ENCODE assay signal across 8 cellular contexts in genomic region chr3:42547401-42547945, GRCh38. TPM values are rescaled to one million over a fixed set of nuclear protein-coding genes. Genes with fewer than 3 reads are reported as not detected.
DNase-seq lines count a peak whose midpoint lies in the region; ATAC-seq, FAIRE-seq and TF ChIP-seq lines count a peak whose summit lies in the region.

No MANE protein-coding gene starts in this region.

- no peak overlapping the region for H3K9ac ChIP-seq in MM.1S (ENCODE audit: low read length)

- no peaks in the 10 kb centered on the region for H3K36me3 ChIP-seq in MM.1S (replicated peaks; ENCODE audit: insufficient read depth, low read length)

- ATAC-seq in A549: peak; percentile 78 to 90; a peak in 5 of 6 replicates
- ATAC-seq in GM18861 (IDR thresholded peaks at IDR 0.05; ENCODE audit: unreplicated experiment): no peak

- TF ChIP-seq POLR2A in A549 (IDR thresholded peaks at IDR 0.05; ENCODE audit: low read length) (no peak), GM12891 (IDR thresholded peaks at IDR 0.05; ENCODE audit: low read depth, low read length) (no peak)

- WGBS in A549 (ENCODE audit: missing lambda C conversion rate): 31% methylated on average over 7 of the region's 7 CpGs

- H4K20me1 ChIP-seq in MM.1S (ENCODE audit: insufficient read depth, low read length): no peaks in the 10 kb centered on the region

- no peak for TF ChIP-seq EP300 in A549 (IDR thresholded peaks at IDR 0.05)

- H3K9me2 ChIP-seq in MM.1S (replicated peaks; ENCODE audit: insufficient read depth, low read length): no peaks in the 10 kb centered on the region

- in situ Hi-C loops in T47D (cut with HindIII; ENCODE audit: low pct_unique_long_range_greater_than_20kb, low sequenced_read_pairs): no loop called here

- no peaks in the 10 kb centered on the region for H3K9me3 ChIP-seq in A549
- H3K9me3 ChIP-seq in MM.1S (replicated peaks; ENCODE audit: insufficient read depth, low read length): no peaks in the 10 kb centered on the region

- H2AFZ ChIP-seq in MM.1S (ENCODE audit: low read length): no peak overlapping the region

- FAIRE-seq in A549 (lab: Jason Lieb, UNC) (no peak), GM12891 (lab: Jason Lieb, UNC) (peak; percentile 76)

- peaks cover 13% of the 10 kb centered on the region; the same call in 2 of the 3 replicates for H3K4me1 ChIP-seq in A549
- H3K4me1 ChIP-seq in MM.1S (ENCODE audit: low read length): no peaks in the 10 kb centered on the region

- H3K79me2 ChIP-seq in MM.1S (ENCODE audit: low read length): no peaks in the 10 kb centered on the region

- POLR2A ChIA-PET in A549 (lab: Yijun Ruan, JAX): no interaction called here

- TF ChIP-seq CTCF in A549 (IDR thresholded peaks at IDR 0.05) (peak; percentile 77), MM.1S (IDR thresholded peaks at IDR 0.05; ENCODE audit: low read length) (peak; percentile 98), WI38 (IDR thresholded peaks at IDR 0.05; ENCODE audit: low read depth, low read length) (peak; percentile 93)

- H3K4me2 ChIP-seq in A549: no peak overlapping the region
- H3K4me2 ChIP-seq in MM.1S (ENCODE audit: low read depth, low read length): no peak overlapping the region

- peak; percentile 27 to 38; a peak in 3 of 5 replicates for TF ChIP-seq RAD21 in A549 (conservative IDR thresholded peaks at IDR 0.05 in 1 of 2, IDR thresholded peaks at IDR 0.05 in 1 of 2)

- H3K27me3 ChIP-seq in MM.1S (replicated peaks; ENCODE audit: insufficient read depth, low read length): no peaks in the 10 kb centered on the region

- no peaks in the 10 kb centered on the region for H3F3A ChIP-seq in MM.1S (ENCODE audit: insufficient read depth, low read length)

- H3K4me3 ChIP-seq in A549 (no peak overlapping the region), MM.1S (ENCODE audit: low read length) (no peak overlapping the region), WI38 (ENCODE audit: low read depth, low read length) (no peak overlapping the region)

- CTCF ChIA-PET in A549 (lab: Yijun Ruan, JAX): interaction anchor here (0.7 to 6.4 kb wide), 20 partner anchors 9 to 318 kb away, joined by 3 to 32 read pairs (median 4); no protein-coding TSS in a partner anchor

- peak overlapping the region in 1 of 2 experiments; percentile 25; a peak in 1 of 6 replicates for H3K27ac ChIP-seq in A549
- no peak overlapping the region for H3K27ac ChIP-seq in MM.1S (ENCODE audit: low read length)

- DNase-seq in A549 (ENCODE audit: low read depth in 1 of 2, low spot score in 1 of 2) (peak; percentile 47 to 55), GM12891 (ENCODE audit: insufficient read length, low spot score) (peak; percentile 53), MM.1S (peak; percentile 53), T47D (ENCODE audit: low read depth in 1 of 2, low spot score in 1 of 2) (peak; percentile 67 to 84), islet precursor cell (peak; percentile 84)
- DNase-seq in stimulated activated CD4-positive, alpha-beta T cell treated with anti-CD3 and anti-CD28 coated beads, Interleukin-1b, Interleukin-23, amount 100 ng/mL, for 24 hours (ENCODE audit: low read depth in 4 of 4, low spot score in 1 of 4): peak; percentile 42 to 60 (median 53)

TF ChIP-seq in A549, 52 proteins besides CTCF, POLR2A, EP300 and RAD21:
- TF ChIP-seq SMC3 (IDR thresholded peaks at IDR 0.05): peak; percentile 57
- TF ChIP-seq, protein P1, sequence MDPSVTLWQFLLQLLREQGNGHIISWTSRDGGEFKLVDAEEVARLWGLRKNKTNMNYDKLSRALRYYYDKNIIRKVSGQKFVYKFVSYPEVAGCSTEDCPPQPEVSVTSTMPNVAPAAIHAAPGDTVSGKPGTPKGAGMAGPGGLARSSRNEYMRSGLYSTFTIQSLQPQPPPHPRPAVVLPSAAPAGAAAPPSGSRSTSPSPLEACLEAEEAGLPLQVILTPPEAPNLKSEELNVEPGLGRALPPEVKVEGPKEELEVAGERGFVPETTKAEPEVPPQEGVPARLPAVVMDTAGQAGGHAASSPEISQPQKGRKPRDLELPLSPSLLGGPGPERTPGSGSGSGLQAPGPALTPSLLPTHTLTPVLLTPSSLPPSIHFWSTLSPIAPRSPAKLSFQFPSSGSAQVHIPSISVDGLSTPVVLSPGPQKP (IDR thresholded peaks at IDR 0.05; ENCODE audit: low read depth, low read length): no peak
TF ChIP-seq in A549: peak in this region for 1.

TF ChIP-seq in GM12891, 5 proteins besides CTCF, POLR2A, EP300 and RAD21:
- TF ChIP-seq SPI1 (IDR thresholded peaks at IDR 0.05; ENCODE audit: low read depth, low read length) (no peak), TAF1 (IDR thresholded peaks at IDR 0.05; ENCODE audit: low read depth, low read length) (no peak), POU2F2 (IDR thresholded peaks at IDR 0.05; ENCODE audit: low read depth, low read length) (no peak), PAX5 (IDR thresholded peaks at IDR 0.05; ENCODE audit: insufficient read depth, low read length, severe bottlenecking) (no peak), POLR2AphosphoS5 (IDR thresholded peaks at IDR 0.05; ENCODE audit: low read depth, low read length) (no peak)

RNA-seq across cellular contexts. Expression of gene SEC22C, which starts 34.3 kb away (rescaled TPM):
- 36.2 and 41.5 TPM in 2 replicates for polyA plus RNA-seq in A549 (2011; rRNA removed)
- 15.2 and 22.0 TPM in 2 replicates for polyA plus RNA-seq in A549 (2012; cell fraction: cytosol; rRNA removed)
- 11.4 and 22.1 TPM in 2 replicates for polyA plus RNA-seq in A549 (2012; cell fraction: nucleus; rRNA removed)
- 29.8 to 32.9 TPM (median 31.0 TPM) in 3 replicates for polyA plus RNA-seq in A549 (2017; fragmentation: RNase III; extraction: RNeasy Plus Mini Kit Qiagen cat#74134 plus additional on column Dnase treatment)
- 20.1 and 21.2 TPM in 2 replicates for polyA minus RNA-seq in A549 (2011; rRNA and poly(A)+ RNA removed)
- polyA plus RNA-seq in GM12891 (2012; ENCODE audit: low read depth, missing spikeins): 18.5 TPM

RNA-seq across cellular contexts. Expression of gene SS18L2, which starts 43.2 kb away (rescaled TPM):
- polyA plus RNA-seq in A549 (2011; rRNA removed) (30.9 and 33.8 TPM in 2 replicates), A549 (2017; fragmentation: RNase III; extraction: RNeasy Plus Mini Kit Qiagen cat#74134 plus additional on column Dnase treatment) (21.8 to 27.6 TPM (median 24.0 TPM) in 3 replicates)
- polyA plus RNA-seq in A549 (2012; cell fraction: cytosol; rRNA removed): 16.8 and 17.0 TPM in 2 replicates
- polyA plus RNA-seq in A549 (2012; cell fraction: nucleus; rRNA removed): 5.3 and 7.1 TPM in 2 replicates
- polyA minus RNA-seq in A549 (2011; rRNA and poly(A)+ RNA removed): 7.1 and 8.5 TPM in 2 replicates
- polyA plus RNA-seq in GM12891 (2012; ENCODE audit: low read depth, missing spikeins): 87.3 TPM

RNA-seq across cellular contexts. Expression of gene VIPR1, which starts 45.0 kb away (rescaled TPM):
- 0.17 and 0.26 TPM in 2 replicates for polyA plus RNA-seq in A549 (2011; rRNA removed)
- polyA plus RNA-seq in A549 (2012; cell fraction: cytosol; rRNA removed): 0.11 and 0.31 TPM in 2 replicates
- 0.64 and 0.67 TPM in 2 replicates for polyA plus RNA-seq in A549 (2012; cell fraction: nucleus; rRNA removed)
- 0.37 to 0.80 TPM (median 0.49 TPM) in 3 replicates for polyA plus RNA-seq in A549 (2017; fragmentation: RNase III; extraction: RNeasy Plus Mini Kit Qiagen cat#74134 plus additional on column Dnase treatment)
- 0.63 and 0.91 TPM in 2 replicates for polyA minus RNA-seq in A549 (2011; rRNA and poly(A)+ RNA removed)
- not detected for polyA plus RNA-seq in GM12891 (2012; ENCODE audit: low read depth, missing spikeins)

RNA-seq across cellular contexts. Expression of gene NKTR, which starts 53.0 kb away (rescaled TPM):
- polyA plus RNA-seq in A549 (2011; rRNA removed) (37.0 and 49.3 TPM in 2 replicates), A549 (2017; fragmentation: RNase III; extraction: RNeasy Plus Mini Kit Qiagen cat#74134 plus additional on column Dnase treatment) (16.2 to 17.8 TPM (median 17.7 TPM) in 3 replicates)
- polyA plus RNA-seq in A549 (2012; cell fraction: cytosol; rRNA removed): 4.6 and 5.2 TPM in 2 replicates
- polyA plus RNA-seq in A549 (2012; cell fraction: nucleus; rRNA removed): 14.5 and 21.9 TPM in 2 replicates
- polyA minus RNA-seq in A549 (2011; rRNA and poly(A)+ RNA removed): 13.6 and 14.7 TPM in 2 replicates
- polyA plus RNA-seq in GM12891 (2012; ENCODE audit: low read depth, missing spikeins): 27.9 TPM
